Comparison of ENCODE assay signal across 1 cellular context in genomic region chr1:36673207-36673606, GRCh38.
TF ChIP-seq lines count a peak whose summit lies in the region.

No MANE protein-coding gene starts in this region.

TF ChIP-seq in GM23338, 12 proteins besides CTCF, POLR2A, EP300 and RAD21 (continued from another document):
- TF ChIP-seq, protein P1, sequence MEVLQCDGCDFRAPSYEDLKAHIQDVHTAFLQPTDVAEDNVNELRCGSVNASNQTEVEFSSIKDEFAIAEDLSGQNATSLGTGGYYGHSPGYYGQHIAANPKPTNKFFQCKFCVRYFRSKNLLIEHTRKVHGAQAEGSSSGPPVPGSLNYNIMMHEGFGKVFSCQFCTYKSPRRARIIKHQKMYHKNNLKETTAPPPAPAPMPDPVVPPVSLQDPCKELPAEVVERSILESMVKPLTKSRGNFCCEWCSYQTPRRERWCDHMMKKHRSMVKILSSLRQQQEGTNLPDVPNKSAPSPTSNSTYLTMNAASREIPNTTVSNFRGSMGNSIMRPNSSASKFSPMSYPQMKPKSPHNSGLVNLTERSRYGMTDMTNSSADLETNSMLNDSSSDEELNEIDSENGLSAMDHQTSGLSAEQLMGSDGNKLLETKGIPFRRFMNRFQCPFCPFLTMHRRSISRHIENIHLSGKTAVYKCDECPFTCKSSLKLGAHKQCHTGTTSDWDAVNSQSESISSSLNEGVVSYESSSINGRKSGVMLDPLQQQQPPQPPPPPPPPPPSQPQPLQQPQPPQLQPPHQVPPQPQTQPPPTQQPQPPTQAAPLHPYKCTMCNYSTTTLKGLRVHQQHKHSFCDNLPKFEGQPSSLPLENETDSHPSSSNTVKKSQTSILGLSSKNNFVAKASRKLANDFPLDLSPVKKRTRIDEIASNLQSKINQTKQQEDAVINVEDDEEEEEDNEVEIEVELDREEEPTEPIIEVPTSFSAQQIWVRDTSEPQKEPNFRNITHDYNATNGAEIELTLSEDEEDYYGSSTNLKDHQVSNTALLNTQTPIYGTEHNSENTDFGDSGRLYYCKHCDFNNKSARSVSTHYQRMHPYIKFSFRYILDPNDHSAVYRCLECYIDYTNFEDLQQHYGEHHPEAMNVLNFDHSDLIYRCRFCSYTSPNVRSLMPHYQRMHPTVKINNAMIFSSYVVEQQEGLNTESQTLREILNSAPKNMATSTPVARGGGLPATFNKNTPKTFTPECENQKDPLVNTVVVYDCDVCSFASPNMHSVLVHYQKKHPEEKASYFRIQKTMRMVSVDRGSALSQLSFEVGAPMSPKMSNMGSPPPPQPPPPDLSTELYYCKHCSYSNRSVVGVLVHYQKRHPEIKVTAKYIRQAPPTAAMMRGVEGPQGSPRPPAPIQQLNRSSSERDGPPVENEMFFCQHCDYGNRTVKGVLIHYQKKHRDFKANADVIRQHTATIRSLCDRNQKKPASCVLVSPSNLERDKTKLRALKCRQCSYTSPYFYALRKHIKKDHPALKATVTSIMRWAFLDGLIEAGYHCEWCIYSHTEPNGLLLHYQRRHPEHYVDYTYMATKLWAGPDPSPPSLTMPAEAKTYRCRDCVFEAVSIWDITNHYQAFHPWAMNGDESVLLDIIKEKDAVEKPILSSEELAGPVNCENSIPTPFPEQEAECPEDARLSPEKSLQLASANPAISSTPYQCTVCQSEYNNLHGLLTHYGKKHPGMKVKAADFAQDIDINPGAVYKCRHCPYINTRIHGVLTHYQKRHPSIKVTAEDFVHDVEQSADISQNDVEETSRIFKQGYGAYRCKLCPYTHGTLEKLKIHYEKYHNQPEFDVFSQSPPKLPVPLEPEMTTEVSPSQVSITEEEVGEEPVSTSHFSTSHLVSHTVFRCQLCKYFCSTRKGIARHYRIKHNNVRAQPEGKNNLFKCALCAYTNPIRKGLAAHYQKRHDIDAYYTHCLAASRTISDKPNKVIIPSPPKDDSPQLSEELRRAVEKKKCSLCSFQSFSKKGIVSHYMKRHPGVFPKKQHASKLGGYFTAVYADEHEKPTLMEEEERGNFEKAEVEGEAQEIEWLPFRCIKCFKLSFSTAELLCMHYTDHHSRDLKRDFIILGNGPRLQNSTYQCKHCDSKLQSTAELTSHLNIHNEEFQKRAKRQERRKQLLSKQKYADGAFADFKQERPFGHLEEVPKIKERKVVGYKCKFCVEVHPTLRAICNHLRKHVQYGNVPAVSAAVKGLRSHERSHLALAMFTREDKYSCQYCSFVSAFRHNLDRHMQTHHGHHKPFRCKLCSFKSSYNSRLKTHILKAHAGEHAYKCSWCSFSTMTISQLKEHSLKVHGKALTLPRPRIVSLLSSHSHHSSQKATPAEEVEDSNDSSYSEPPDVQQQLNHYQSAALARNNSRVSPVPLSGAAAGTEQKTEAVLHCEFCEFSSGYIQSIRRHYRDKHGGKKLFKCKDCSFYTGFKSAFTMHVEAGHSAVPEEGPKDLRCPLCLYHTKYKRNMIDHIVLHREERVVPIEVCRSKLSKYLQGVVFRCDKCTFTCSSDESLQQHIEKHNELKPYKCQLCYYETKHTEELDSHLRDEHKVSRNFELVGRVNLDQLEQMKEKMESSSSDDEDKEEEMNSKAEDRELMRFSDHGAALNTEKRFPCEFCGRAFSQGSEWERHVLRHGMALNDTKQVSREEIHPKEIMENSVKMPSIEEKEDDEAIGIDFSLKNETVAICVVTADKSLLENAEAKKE (CRISPR knock-in tag; IDR thresholded peaks at IDR 0.05): no peak
